In the genomic region with DNA sequence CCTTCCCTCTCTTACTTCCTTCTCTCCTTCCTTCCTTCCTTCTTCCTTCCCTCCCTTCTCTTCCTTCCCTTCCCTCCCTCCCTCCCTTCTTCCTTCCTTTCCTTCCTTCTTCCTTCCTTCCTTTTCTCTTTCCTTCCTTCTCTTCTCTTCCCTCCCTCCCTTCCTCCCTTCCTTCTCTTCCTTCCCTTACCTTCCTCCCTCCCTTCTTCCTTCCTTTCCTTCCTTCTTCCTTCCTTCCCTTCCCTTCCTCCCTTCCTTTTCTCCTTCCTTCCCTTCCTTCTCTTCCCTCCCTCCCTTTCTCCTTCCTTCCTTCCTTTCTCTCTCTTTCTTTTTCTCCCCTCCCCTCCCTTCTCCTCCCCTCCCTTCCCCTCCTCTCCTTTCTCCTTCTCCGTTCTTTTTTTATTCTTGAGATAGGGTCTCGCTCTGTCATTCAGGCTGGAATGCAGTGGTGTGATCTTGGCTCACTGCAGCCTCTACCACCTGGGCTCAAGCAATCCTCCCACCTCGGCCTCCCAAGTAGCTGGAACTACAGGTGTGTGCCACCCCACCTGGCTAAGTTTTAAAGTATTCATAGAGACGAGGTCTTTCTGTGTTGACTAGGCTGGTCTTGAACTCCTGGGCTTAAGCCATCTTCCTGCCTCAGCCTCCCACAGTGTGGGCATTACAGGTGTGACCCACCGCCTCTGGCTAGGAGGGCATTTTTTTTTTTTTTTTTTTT, we compare ENCODE assay signal across 14 cellular contexts. TPM values are rescaled to one million over a fixed set of nuclear protein-coding genes. Genes with fewer than 3 reads are reported as not detected.
DNase-seq lines count a peak whose midpoint lies in the region; ATAC-seq and TF ChIP-seq lines count a peak whose summit lies in the region.
"Had no signal": no experiment of that assay in that cellular context is flagged by ENCODE, and none has a peak within 500 bp of the region (broad histone marks: within the 10 kb centered on the region; RNA-seq: fewer than 3 reads in every experiment).

No MANE protein-coding gene starts in this region.

- CTCF ChIA-PET in Calu3 (lab: Charles Lee): interaction anchor here (0.6 to 0.7 kb wide), 2 partner anchors 547 to 720 kb away, joined by 6 to 12 read pairs; no protein-coding TSS in a partner anchor

- peak overlapping the region; percentile 31 for H3K27ac Mint-ChIP-seq in Calu3 (ENCODE audit: unreplicated experiment)

- H3K9me3 Mint-ChIP-seq in Calu3 (ENCODE audit: low read depth, unreplicated experiment): no peaks in the 10 kb centered on the region

- no peak for DNase-seq in Calu3
- peak; percentile 17 for DNase-seq in activated T-cell treated with anti-CD3 and anti-CD28 coated beads, Interleukin-2, amount 50 U/mL, for 48 hours
- DNase-seq in mesenchymal stem cell: no peak
- DNase-seq in D341Med (ENCODE audit: low spot score): no peak
- DNase-seq in stimulated activated CD4-positive, alpha-beta T cell treated with anti-CD3 and anti-CD28 coated beads, Interleukin-15, amount 100 ng/mL, for 24 hours: no peak
- DNase-seq: COR-L47; GOT3; KBM-7; NCI-H2029 treated with DMSO at 0.1 percent for 48 hours; stimulated activated CD4-positive, alpha-beta T cell treated with anti-CD3 and anti-CD28 coated beads, Interleukin-12 subunit alpha, Interleukin-12 subunit beta, amount 100 ng/mL, for 4 hours; stimulated activated CD8-positive, alpha-beta memory T cell treated with anti-CD3 and anti-CD28 coated beads, Interleukin-4, amount 100 ng/mL, for 48 hours had no signal

- H3K4me2 ChIP-seq in mesenchymal stem cell (ENCODE audit: low read length, poor library complexity, severe bottlenecking): no peak overlapping the region

- no peak overlapping the region for H2AFZ ChIP-seq in mesenchymal stem cell (ENCODE audit: low read depth, low read length)

- H3K79me1 ChIP-seq in mesenchymal stem cell (replicated peaks; ENCODE audit: low read length, poor library complexity, severe bottlenecking): peaks cover 27% of the 10 kb centered on the region

- no peaks in the 10 kb centered on the region for H3K27me3 Mint-ChIP-seq in Calu3 (ENCODE audit: unreplicated experiment)

- H2AK5ac ChIP-seq in mesenchymal stem cell (ENCODE audit: low read length, severe bottlenecking): no peak overlapping the region

- H4K91ac ChIP-seq in mesenchymal stem cell (ENCODE audit: low read length): no peak overlapping the region

- peak overlapping the region; percentile 53 for H3K4me3 Mint-ChIP-seq in Calu3 (ENCODE audit: low read depth, unreplicated experiment)

- peak overlapping the region; percentile 88 for H3K9ac ChIP-seq in mesenchymal stem cell (ENCODE audit: low read length)

- no peak overlapping the region for H2BK5ac ChIP-seq in mesenchymal stem cell (ENCODE audit: low read depth, low read length, poor library complexity, severe bottlenecking)

- peaks cover 38% of the 10 kb centered on the region for H3K4me1 Mint-ChIP-seq in Calu3 (ENCODE audit: low read depth, unreplicated experiment)

- H3K27ac ChIP-seq in 22Rv1: peak overlapping the region; percentile 31; the same call in 1 of the 2 replicates
- no peak overlapping the region for H3K27ac ChIP-seq in mesenchymal stem cell (ENCODE audit: low read length, poor library complexity, severe bottlenecking)

- TF ChIP-seq CTCF in 22Rv1 (IDR thresholded peaks at IDR 0.05): no peak
- TF ChIP-seq CTCF in Calu3 (IDR thresholded peaks at IDR 0.05; ENCODE audit: unreplicated experiment): no peak

- BruUV-seq in Calu3 (replicated peaks; lab: Mats Ljungman, UMichigan): no TSS peak

- WGBS in mesenchymal stem cell: 83% methylated on average over 5 of the region's 5 CpGs

- H2BK120ac ChIP-seq in mesenchymal stem cell (ENCODE audit: low read depth, low read length): no peak overlapping the region

- no peak overlapping the region for H3K18ac ChIP-seq in mesenchymal stem cell (ENCODE audit: low read depth in 1 of 2, low read length in 2 of 2)

- intact Hi-C loops in Calu3 (cut with micrococcal nuclease; ENCODE audit: unreplicated experiment): loop anchor here (5.0 kb wide), 1 partner anchor 434 kb away; a partner anchor contains a TSS

- peak overlapping the region; percentile 88 for H4K8ac ChIP-seq in mesenchymal stem cell (ENCODE audit: low read length)

- H3K36me3 Mint-ChIP-seq in Calu3 (ENCODE audit: insufficient read depth, unreplicated experiment): peaks cover 49% of the 10 kb centered on the region

- no peak overlapping the region for H2BK12ac ChIP-seq in mesenchymal stem cell (ENCODE audit: low read length in 2 of 2)

- no peaks in the 10 kb centered on the region for H3K9me3 ChIP-seq in mesenchymal stem cell (ENCODE audit: control insufficient read depth, low read length)

- H3K36me3 ChIP-seq in mesenchymal stem cell (ENCODE audit: control insufficient read depth in 1 of 2, insufficient read depth in 2 of 2, low read depth in 1 of 2, low read length in 2 of 2): peaks cover 23 to 41% of the 10 kb centered on the region in 2 experiments

- no peak for ATAC-seq in HG02759 (IDR thresholded peaks at IDR 0.05; ENCODE audit: unreplicated experiment)
- ATAC-seq in HG03342 (IDR thresholded peaks at IDR 0.05; ENCODE audit: unreplicated experiment): no peak

- peaks cover 28% of the 10 kb centered on the region for H3K4me1 ChIP-seq in mesenchymal stem cell (ENCODE audit: control insufficient read depth, insufficient read depth, low read depth, low read length)

- H3K4ac ChIP-seq in mesenchymal stem cell (ENCODE audit: low read depth in 1 of 2, low read length in 2 of 2): no peak overlapping the region

- no peaks in the 10 kb centered on the region for H3K27me3 ChIP-seq in mesenchymal stem cell (ENCODE audit: control insufficient read depth in 1 of 2, insufficient read depth in 1 of 2, low read length in 2 of 2)

- H2BK15ac ChIP-seq in mesenchymal stem cell (ENCODE audit: low read depth, poor library complexity, severe bottlenecking): no peak overlapping the region

- H3K14ac ChIP-seq in mesenchymal stem cell (ENCODE audit: low read length in 2 of 2): no peak overlapping the region

- no peak overlapping the region for H3K23ac ChIP-seq in mesenchymal stem cell (ENCODE audit: low read length in 2 of 2)

- H3K4me3 ChIP-seq in mesenchymal stem cell (ENCODE audit: insufficient read depth in 1 of 2, low read depth in 1 of 2, low read length in 2 of 2): peak overlapping the region in 1 of 2 experiments; percentile 90

RNA-seq across cellular contexts. Expression of a gene that starts 1.1 kb away (rescaled TPM):
- 58.1 and 62.8 TPM in 2 replicates for total RNA-seq in Calu3 (2022)
- polyA plus RNA-seq in mesenchymal stem cell (2013, experiment 1 of 2): 12.2 TPM
- 11.7 TPM for polyA plus RNA-seq in mesenchymal stem cell (2013, experiment 2 of 2)

RNA-seq across cellular contexts. Expression of a gene that starts 8.6 kb away (rescaled TPM):
- total RNA-seq in Calu3 (2022): 23.6 and 23.7 TPM in 2 replicates
- polyA plus RNA-seq in mesenchymal stem cell (2013, experiment 1 of 2): 2.8 TPM
- 2.2 TPM for polyA plus RNA-seq in mesenchymal stem cell (2013, experiment 2 of 2)

RNA-seq across cellular contexts. Expression of a gene that starts 10.1 kb away (rescaled TPM):
- total RNA-seq in Calu3 (2022): 111 and 113 TPM in 2 replicates
- polyA plus RNA-seq in mesenchymal stem cell (2013, experiment 1 of 2): 31.5 TPM
- 30.9 TPM for polyA plus RNA-seq in mesenchymal stem cell (2013, experiment 2 of 2)

RNA-seq across cellular contexts. Expression of a gene that starts 14.7 kb away (rescaled TPM):
- total RNA-seq in Calu3 (2022): 85.1 and 86.3 TPM in 2 replicates
- 21.1 TPM for polyA plus RNA-seq in mesenchymal stem cell (2013, experiment 1 of 2)
- 20.1 TPM for polyA plus RNA-seq in mesenchymal stem cell (2013, experiment 2 of 2)

Comparison
In these comparisons a context has a peak if more than half of its experiments do, and no peak if none do; other contexts are left out.
1. DNase-seq: peak in activated T-cell treated with anti-CD3 and anti-CD28 coated beads, Interleukin-2, amount 50 U/mL, for 48 hours (2 of 2); none in Calu3 (single experiment), mesenchymal stem cell (single experiment), D341Med (single experiment) and stimulated activated CD4-positive, alpha-beta T cell treated with anti-CD3 and anti-CD28 coated beads, Interleukin-15, amount 100 ng/mL, for 24 hours (single experiment).